Comparison of ENCODE assay signal across 19 cellular contexts in the genomic region with DNA sequence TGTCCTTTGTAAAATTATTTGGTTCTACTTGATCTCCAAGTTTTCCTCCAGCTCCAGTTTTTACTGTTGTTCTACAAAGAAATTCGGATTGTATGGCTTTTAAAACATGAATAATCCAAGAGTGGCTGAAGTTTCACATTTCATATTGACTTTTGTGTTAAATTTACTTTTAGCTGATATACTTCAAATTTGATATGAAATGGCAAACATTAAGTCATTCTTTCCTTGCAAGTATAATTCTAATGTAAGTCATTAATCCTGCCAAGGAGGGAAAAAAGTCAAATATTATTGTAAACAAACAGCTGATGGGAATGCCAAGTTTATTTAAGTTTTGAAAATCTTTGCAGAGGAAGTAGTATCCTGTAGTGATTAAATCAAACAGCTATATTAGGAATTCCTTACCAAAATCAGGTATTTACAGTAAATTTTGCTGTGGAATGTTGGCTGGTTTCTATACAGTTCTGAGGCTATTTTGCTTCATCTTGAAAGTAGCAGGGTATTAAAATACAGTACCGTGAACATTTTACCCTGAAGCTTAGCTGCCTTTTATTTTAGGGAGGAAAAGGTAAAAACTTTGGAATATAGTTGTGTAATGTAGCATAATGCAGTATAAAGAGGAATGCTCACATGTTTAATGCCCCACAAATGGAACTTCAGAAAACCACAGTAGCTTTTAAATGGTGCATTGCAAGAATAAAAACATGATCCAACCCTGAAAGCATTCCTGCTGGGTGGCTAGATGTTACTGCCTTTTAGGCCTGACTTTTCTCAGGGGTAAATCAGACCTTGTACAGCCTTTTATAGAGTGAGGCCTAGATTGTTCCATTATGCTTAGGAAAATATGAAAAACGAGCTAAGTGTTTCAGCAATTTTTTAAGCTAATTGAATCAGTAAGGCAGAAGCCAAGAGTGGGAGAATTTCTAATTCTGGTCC.
DNase-seq lines count a peak whose midpoint lies in the region; ATAC-seq and TF ChIP-seq lines count a peak whose summit lies in the region.
"Had no signal": no experiment of that assay in that cellular context is flagged by ENCODE, and none has a peak within 500 bp of the region (broad histone marks: within the 10 kb centered on the region; RNA-seq: fewer than 3 reads in every experiment).

No MANE protein-coding gene starts in this region.

- H3K4me1 Mint-ChIP-seq in natural killer cell = no peaks in the 10 kb centered on the region
- H3K4me1 Mint-ChIP-seq: central memory CD8-positive, alpha-beta T cell; naive B cell had no signal

- H3K79me2 ChIP-seq in hepatocyte = no peaks in the 10 kb centered on the region

- peak; percentile 69 for DNase-seq in GM04503 (ENCODE audit: low read depth)
- peak; percentile 5 for DNase-seq in astrocyte of the cerebellum (ENCODE audit: low read depth)
- no peak for DNase-seq in hepatocyte (ENCODE audit: low spot score)
- DNase-seq in natural killer cell = no peak
- DNase-seq in NCI-H526 treated with DMSO at 0.1 percent for 48 hours (lab: John Stamatoyannopoulos, UW) = no peak
- DNase-seq: activated T-cell treated with anti-CD3 and anti-CD28 coated beads, Interleukin-2, amount 50 U/mL, for 24 hours; endodermal cell; gastrocnemius medialis; naive B cell; NCI-H2081; NCI-H774; stomach had no signal

- WGBS in hepatocyte (ENCODE audit: low lambda C conversion rate, missing lambda C conversion rate) = 51% methylated on average over 3 of the region's 3 CpGs

- H3K36me3 ChIP-seq in hepatocyte (replicated peaks; ENCODE audit: insufficient read depth, low read depth) (no peaks in the 10 kb centered on the region), stomach smooth muscle (ENCODE audit: control insufficient read depth in 2 of 2, insufficient read depth in 2 of 2, low read length in 2 of 2) (no peaks in the 10 kb centered on the region)
- H3K36me3 ChIP-seq: BLaER1 treated with 17β-estradiol and CSF1 and Interleukin-3, amounts not matched to agents 10 nM and 100 nM; gastrocnemius medialis; stomach had no signal

- no peaks in the 10 kb centered on the region for H4K20me1 ChIP-seq in hepatocyte (ENCODE audit: insufficient read depth, poor library complexity, severe bottlenecking)
- H4K20me1 ChIP-seq: BLaER1 treated with 17β-estradiol and CSF1 and Interleukin-3, amounts not matched to agents 10 nM and 100 nM had no signal

- intact Hi-C loops in natural killer cell (cut with micrococcal nuclease) = no loop called here

- H3K27ac Mint-ChIP-seq in natural killer cell = no peak overlapping the region
- H3K27ac Mint-ChIP-seq: activated naive CD8-positive, alpha-beta T cell; activated T-cell treated with anti-CD3 and anti-CD28 coated beads, Interleukin-2, amount 50 U/mL, for 24 hours; endodermal cell had no signal

- no peak overlapping the region for H3K4me2 ChIP-seq in hepatocyte
- H3K4me2 ChIP-seq: BLaER1 treated with 17β-estradiol and CSF1 and Interleukin-3, amounts not matched to agents 10 nM and 100 nM had no signal

- no peaks in the 10 kb centered on the region for H3K27me3 Mint-ChIP-seq in natural killer cell (ENCODE audit: low read depth in 2 of 2)
- H3K27me3 Mint-ChIP-seq: activated naive CD8-positive, alpha-beta T cell; activated T-cell treated with anti-CD3 and anti-CD28 coated beads, Interleukin-2, amount 50 U/mL, for 24 hours; central memory CD8-positive, alpha-beta T cell; naive B cell had no signal

- peaks cover 4% of the 10 kb centered on the region for H3K4me1 ChIP-seq in hepatocyte (ENCODE audit: insufficient read depth)
- peaks cover 3% of the 10 kb centered on the region for H3K4me1 ChIP-seq in stomach smooth muscle (ENCODE audit: control insufficient read depth, insufficient read depth, low read length)
- H3K4me1 ChIP-seq: BLaER1 treated with 17β-estradiol and CSF1 and Interleukin-3, amounts not matched to agents 10 nM and 100 nM had no signal

- no peak overlapping the region for H3K9ac ChIP-seq in stomach smooth muscle (ENCODE audit: low read length in 2 of 2)
- H3K9ac ChIP-seq: BLaER1 treated with 17β-estradiol and CSF1 and Interleukin-3, amounts not matched to agents 10 nM and 100 nM had no signal

- no peaks in the 10 kb centered on the region for H3K36me3 Mint-ChIP-seq in natural killer cell
- H3K36me3 Mint-ChIP-seq: naive B cell had no signal

- H3K9me3 ChIP-seq in hepatocyte (ENCODE audit: low read depth) (no peaks in the 10 kb centered on the region), stomach smooth muscle (ENCODE audit: control insufficient read depth in 2 of 2, low read length in 2 of 2) (no peaks in the 10 kb centered on the region)
- H3K9me3 ChIP-seq: BLaER1 treated with 17β-estradiol and CSF1 and Interleukin-3, amounts not matched to agents 10 nM and 100 nM; gastrocnemius medialis; stomach had no signal

- H3K9me3 Mint-ChIP-seq in natural killer cell = peaks cover 2 to 5% of the 10 kb centered on the region in 2 donors
- H3K9me3 Mint-ChIP-seq: activated T-cell treated with anti-CD3 and anti-CD28 coated beads, Interleukin-2, amount 50 U/mL, for 24 hours; central memory CD8-positive, alpha-beta T cell; endodermal cell; naive B cell had no signal

- in situ Hi-C loops in astrocyte of the cerebellum (cut with HindIII; ENCODE audit: low sequenced_read_pairs) = no loop called here

- no peak for ATAC-seq in natural killer cell
- no peak for ATAC-seq in GM21786 (IDR thresholded peaks at IDR 0.05; ENCODE audit: unreplicated experiment)
- ATAC-seq in HG02798 (IDR thresholded peaks at IDR 0.05; ENCODE audit: poor library complexity, unreplicated experiment) = no peak
- ATAC-seq: gastrocnemius medialis, Panc1 had no signal

- H3K9me2 ChIP-seq in hepatocyte (replicated peaks; ENCODE audit: insufficient read depth) = no peaks in the 10 kb centered on the region

- no peak overlapping the region for H3K4me3 ChIP-seq in astrocyte of the cerebellum (ENCODE audit: low read depth, low read length)
- no peak overlapping the region for H3K4me3 ChIP-seq in hepatocyte
- H3K4me3 ChIP-seq in stomach smooth muscle (ENCODE audit: low read length in 2 of 2) = no peak overlapping the region
- H3K4me3 ChIP-seq: BLaER1 treated with 17β-estradiol and CSF1 and Interleukin-3, amounts not matched to agents 10 nM and 100 nM; gastrocnemius medialis; stomach had no signal

- H3K4me3 Mint-ChIP-seq in natural killer cell = no peak overlapping the region
- H3K4me3 Mint-ChIP-seq: activated naive CD8-positive, alpha-beta T cell; activated T-cell treated with anti-CD3 and anti-CD28 coated beads, Interleukin-2, amount 50 U/mL, for 24 hours; central memory CD8-positive, alpha-beta T cell; endodermal cell; naive B cell had no signal

- H3K27me3 ChIP-seq in hepatocyte = no peaks in the 10 kb centered on the region
- no peaks in the 10 kb centered on the region for H3K27me3 ChIP-seq in stomach smooth muscle (ENCODE audit: control insufficient read depth in 1 of 2, insufficient read depth in 2 of 2, low read length in 2 of 2)
- H3K27me3 ChIP-seq: BLaER1 treated with 17β-estradiol and CSF1 and Interleukin-3, amounts not matched to agents 10 nM and 100 nM; gastrocnemius medialis; stomach had no signal

- peak overlapping the region; percentile 47 for H3K27ac ChIP-seq in hepatocyte
- H3K27ac ChIP-seq in stomach smooth muscle (ENCODE audit: low read length) = peak overlapping the region; percentile 25
- H3K27ac ChIP-seq: BLaER1 treated with 17β-estradiol and CSF1 and Interleukin-3, amounts not matched to agents 10 nM and 100 nM; gastrocnemius medialis had no signal

- H2AFZ ChIP-seq in hepatocyte = no peak overlapping the region

- no peak for TF ChIP-seq CTCF in astrocyte of the cerebellum (IDR thresholded peaks at IDR 0.05; ENCODE audit: low read depth, low read length, missing control alignments)
- TF ChIP-seq CTCF in hepatocyte (IDR thresholded peaks at IDR 0.05; ENCODE audit: poor library complexity) = no peak
- no peak for TF ChIP-seq CTCF in natural killer cell (IDR thresholded peaks at IDR 0.05)

Comparison
In these comparisons a context has a peak if more than half of its experiments do, and no peak if none do; other contexts are left out.
1. DNase-seq: peak in GM04503 (single experiment) and astrocyte of the cerebellum (single experiment); none in hepatocyte (single experiment), natural killer cell (single experiment) and NCI-H526 treated with DMSO at 0.1 percent for 48 hours (single experiment).